Comparison of ENCODE assay signal across 1 cellular context in the genomic region with DNA sequence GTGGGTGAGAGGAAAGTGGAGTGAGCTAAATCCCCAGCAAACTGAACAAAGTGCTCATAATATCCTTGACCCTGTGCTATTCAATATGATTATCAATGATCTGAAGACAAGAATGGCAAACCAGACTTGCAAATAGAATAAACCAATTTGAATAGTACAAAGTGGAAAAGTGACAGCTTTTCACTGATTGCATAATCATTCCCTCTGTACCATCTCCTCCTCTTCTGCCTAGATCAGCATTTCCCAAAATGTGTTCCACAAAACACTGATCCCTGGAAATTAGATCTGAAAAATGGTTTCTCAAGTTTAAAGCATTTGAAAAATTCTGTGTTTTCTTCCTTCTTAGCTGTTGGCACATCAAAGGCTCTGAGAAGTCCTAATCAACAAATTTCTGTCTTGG.
TF ChIP-seq lines count a peak whose summit lies in the region.

No MANE protein-coding gene starts in this region.

TF ChIP-seq in H1, 55 proteins besides CTCF, POLR2A, EP300 and RAD21:
- TF ChIP-seq JUND (IDR thresholded peaks at IDR 0.05; ENCODE audit: low read length) = no peak
- TF ChIP-seq CEBPB (IDR thresholded peaks at IDR 0.05; ENCODE audit: low read depth, low read length) = peak; percentile 50; the same call in 1 of the 2 replicates
